In the genomic region with DNA sequence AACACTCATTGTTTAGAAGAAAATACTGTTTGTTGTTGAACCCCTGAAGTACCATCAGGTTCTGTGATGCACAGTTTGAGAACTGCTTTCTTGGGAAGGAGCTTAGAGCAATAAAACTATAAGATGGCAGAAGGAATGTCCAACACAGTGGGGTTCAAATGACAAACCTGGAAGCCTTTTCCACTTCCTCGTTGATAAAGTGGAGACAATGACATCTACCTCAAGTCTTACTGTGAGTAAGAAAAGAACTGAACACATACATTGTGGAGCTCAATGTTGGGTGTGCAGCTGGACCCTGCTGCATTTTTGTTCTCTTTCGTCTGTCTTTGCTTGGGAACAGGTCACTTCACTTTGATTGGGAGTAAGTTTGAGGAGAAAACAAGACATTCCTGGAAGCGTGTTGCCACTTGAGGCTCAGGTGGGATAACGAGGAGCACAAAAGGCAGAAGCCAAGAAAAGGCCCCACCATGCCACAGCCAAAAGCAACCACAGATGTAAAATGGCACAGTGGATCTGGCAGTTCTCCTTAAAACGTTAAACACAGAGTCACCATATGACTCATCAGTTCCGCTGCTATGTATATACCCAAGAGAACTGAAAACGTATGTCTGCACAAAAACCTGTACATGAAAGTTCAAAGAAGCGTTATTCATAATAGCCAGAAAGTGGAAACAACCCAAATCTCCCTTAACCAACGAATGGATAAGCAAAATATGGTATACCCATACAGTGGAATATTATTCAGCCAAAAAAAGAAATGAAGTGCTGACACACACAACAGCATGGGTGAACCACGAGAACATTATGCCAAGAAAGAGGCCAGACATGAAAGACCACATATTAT, we compare ENCODE assay signal across 9 cellular contexts. TPM values are rescaled to one million over a fixed set of nuclear protein-coding genes. Genes with fewer than 3 reads are reported as not detected.
A peak's percentile ranks its signal among the peaks of the same experiment; 100 is the strongest.
DNase-seq lines count a peak whose midpoint lies in the region; ATAC-seq and TF ChIP-seq lines count a peak whose summit lies in the region.
"Had no signal": no experiment of that assay in that cellular context is flagged by ENCODE, and none has a peak within 500 bp of the region (broad histone marks: within the 10 kb centered on the region; RNA-seq: fewer than 3 reads in every experiment).

No MANE protein-coding gene starts in this region.

- no peak for TF ChIP-seq EP300 in transverse colon (IDR thresholded peaks at IDR 0.05; ENCODE audit: low read depth)

- TF ChIP-seq POLR2A in transverse colon (IDR thresholded peaks at IDR 0.05), result no peak

- no peaks in the 10 kb centered on the region for H3K36me3 ChIP-seq in transverse colon

- intact Hi-C loops in transverse colon (cut with DNase I; ENCODE audit: low total_unique reads), result no loop called here

- no peaks in the 10 kb centered on the region for H3K9me3 ChIP-seq in transverse colon

- H3K4me1 ChIP-seq in transverse colon, result no peaks in the 10 kb centered on the region

- no peaks in the 10 kb centered on the region for H3K27me3 ChIP-seq in transverse colon

- WGBS in transverse colon (ENCODE audit: low coverage in 1 of 2), 2 donors, result 67 to 72% methylated on average over 9 to 10 of the region's 10 CpGs

- POLR2A ChIA-PET in HEK293T (lab: Yijun Ruan, JAX), result no interaction called here

- no peak overlapping the region for H3K4me3 ChIP-seq in astrocyte of the spinal cord (ENCODE audit: low read depth, low read length)
- H3K4me3 ChIP-seq in transverse colon, result no peak overlapping the region
- H3K4me3 ChIP-seq: skin epidermis had no signal

- DNase-seq in GM13976 (ENCODE audit: low spot score), result peak; percentile 54
- DNase-seq in astrocyte of the spinal cord (ENCODE audit: low read depth, low spot score), result peak; percentile 50
- no peak for DNase-seq in retina
- DNase-seq in substantia nigra (lab: John Stamatoyannopoulos, UW), result no peak
- DNase-seq in transverse colon, result no peak
- no peak for DNase-seq in HEK293T (ENCODE audit: extremely low spot score)

- ATAC-seq in GM21528 (IDR thresholded peaks at IDR 0.05; ENCODE audit: low FRiP score, unreplicated experiment) (peak; percentile 73), HG03575 (IDR thresholded peaks at IDR 0.05; ENCODE audit: extremely low read depth, insufficient number of reproducible peaks, low FRiP score, unreplicated experiment) (peak; percentile 81)

- CTCF ChIA-PET in HEK293T (lab: Yijun Ruan, JAX), result no interaction called here

- H3K27ac ChIP-seq in substantia nigra (ENCODE audit: low read depth, low read length, poor library complexity, severe bottlenecking) (no peak overlapping the region), transverse colon (no peak overlapping the region)

- in situ Hi-C loops in GM13976 (cut with MboI; ENCODE audit: low sequenced_read_pairs, unreplicated experiment), result no loop called here
- in situ Hi-C loops in astrocyte of the spinal cord (cut with HindIII; ENCODE audit: low sequenced_read_pairs), result no loop called here
- in situ Hi-C loops in transverse colon (cut with MboI; ENCODE audit: low pct_ligation_motif_present in 1 of 4, low pct_unique_long_range_greater_than_20kb in 1 of 4, low sequenced_read_pairs in 3 of 4), result no loop called here

- TF ChIP-seq CTCF in GM13976 (IDR thresholded peaks at IDR 0.05; ENCODE audit: borderline replicate concordance, control extremely low read depth, extremely low read depth, insufficient read depth, missing control alignments) (no peak), astrocyte of the spinal cord (IDR thresholded peaks at IDR 0.05; ENCODE audit: low read depth, low read length) (no peak), transverse colon (IDR thresholded peaks at IDR 0.05) (no peak)

TF ChIP-seq in HEK293T, 16 proteins besides CTCF, POLR2A, EP300 and RAD21:
- TF ChIP-seq ARNT (IDR thresholded peaks at IDR 0.05), result no peak
- no peak for TF ChIP-seq SP1 (IDR thresholded peaks at IDR 0.05)
- TF ChIP-seq, protein P1, sequence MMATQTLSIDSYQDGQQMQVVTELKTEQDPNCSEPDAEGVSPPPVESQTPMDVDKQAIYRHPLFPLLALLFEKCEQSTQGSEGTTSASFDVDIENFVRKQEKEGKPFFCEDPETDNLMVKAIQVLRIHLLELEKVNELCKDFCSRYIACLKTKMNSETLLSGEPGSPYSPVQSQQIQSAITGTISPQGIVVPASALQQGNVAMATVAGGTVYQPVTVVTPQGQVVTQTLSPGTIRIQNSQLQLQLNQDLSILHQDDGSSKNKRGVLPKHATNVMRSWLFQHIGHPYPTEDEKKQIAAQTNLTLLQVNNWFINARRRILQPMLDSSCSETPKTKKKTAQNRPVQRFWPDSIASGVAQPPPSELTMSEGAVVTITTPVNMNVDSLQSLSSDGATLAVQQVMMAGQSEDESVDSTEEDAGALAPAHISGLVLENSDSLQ (IDR thresholded peaks at IDR 0.05), result no peak
- TF ChIP-seq HDGF (IDR thresholded peaks at IDR 0.05; ENCODE audit: borderline replicate concordance), result no peak
- TF ChIP-seq NFRKB (IDR thresholded peaks at IDR 0.05), result no peak

RNA-seq across cellular contexts. Expression of a gene that starts 42.9 kb away (rescaled TPM):
- 100 to 1,000 TPM in 1 of 4 donors, 10 to 100 TPM in 3; 30.3 to 126 (median 78.8) TPM for total RNA-seq in transverse colon

Comparison
In these comparisons a context has a peak if more than half of its experiments do, and no peak if none do; other contexts are left out.
1. DNase-seq: peak in GM13976 (single experiment) and astrocyte of the spinal cord (single experiment); none in retina (single experiment), substantia nigra (0 of 49), transverse colon (single experiment) and HEK293T (single experiment).